Comparison of ENCODE assay signal across 1 cellular context in the genomic region with DNA sequence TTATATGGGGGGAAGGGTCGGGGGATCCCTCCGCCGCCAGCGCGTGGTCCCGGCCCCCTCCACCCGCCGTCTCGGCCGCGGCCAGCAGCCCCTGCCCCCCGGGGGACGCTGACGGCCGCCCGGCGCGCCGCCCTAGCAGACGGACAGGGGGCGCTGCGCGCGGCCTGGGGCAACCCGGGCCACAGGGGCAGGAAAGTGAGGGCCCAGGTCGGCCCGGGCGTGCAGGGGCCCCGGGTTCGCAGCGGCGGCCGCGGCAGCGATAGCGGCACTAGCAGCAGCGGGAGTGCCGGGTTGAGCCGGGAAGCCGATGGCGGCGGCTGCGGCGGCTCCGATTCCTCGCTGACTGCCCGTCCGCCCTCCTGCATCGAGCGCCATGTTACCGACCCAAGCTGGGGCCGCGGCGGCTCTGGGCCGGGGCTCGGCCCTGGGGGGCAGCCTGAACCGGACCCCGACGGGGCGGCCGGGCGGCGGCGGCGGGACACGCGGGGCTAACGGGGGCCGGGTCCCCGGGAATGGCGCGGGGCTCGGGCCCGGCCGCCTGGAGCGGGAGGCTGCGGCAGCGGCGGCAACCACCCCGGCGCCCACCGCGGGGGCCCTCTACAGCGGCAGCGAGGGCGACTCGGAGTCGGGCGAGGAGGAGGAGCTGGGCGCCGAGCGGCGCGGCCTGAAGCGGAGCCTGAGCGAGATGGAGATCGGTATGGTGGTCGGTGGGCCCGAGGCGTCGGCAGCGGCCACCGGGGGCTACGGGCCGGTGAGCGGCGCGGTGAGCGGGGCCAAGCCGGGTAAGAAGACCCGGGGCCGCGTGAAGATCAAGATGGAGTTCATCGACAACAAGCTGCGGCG.
TF ChIP-seq lines count a peak whose summit lies in the region.

No MANE protein-coding gene starts in this region.

TF ChIP-seq in H1, 55 proteins besides CTCF, POLR2A, EP300 and RAD21:
- TF ChIP-seq SP4 (IDR thresholded peaks at IDR 0.05; ENCODE audit: low read length) (no peak), JUND (IDR thresholded peaks at IDR 0.05; ENCODE audit: low read length) (0 out of 2 replicates have a peak, but pooled peaks have one; percentile 22), TBP (IDR thresholded peaks at IDR 0.05; ENCODE audit: low read depth, low read length) (no peak), TEAD4 (IDR thresholded peaks at IDR 0.05; ENCODE audit: low read depth, low read length) (no peak), FOSL1 (IDR thresholded peaks at IDR 0.05; ENCODE audit: insufficient read depth, low read depth, low read length) (peak; percentile 81; the same call in 1 of the 2 replicates), TAF7 (optimal IDR thresholded peaks at IDR 0.05; ENCODE audit: borderline replicate concordance, low read depth, low read length) (peak; percentile 96), HDAC6 (IDR thresholded peaks at IDR 0.05; ENCODE audit: low read depth, low read length) (no peak), KDM4A (IDR thresholded peaks at IDR 0.05; ENCODE audit: low read depth, low read length, severe bottlenecking) (peak; percentile 37), PHF8 (conservative IDR thresholded peaks at IDR 0.05; ENCODE audit: low read depth, low read length) (peak; percentile 72), NANOG (IDR thresholded peaks at IDR 0.05; ENCODE audit: insufficient read depth, low read depth, low read length, poor library complexity, severe bottlenecking) (peak; percentile 29), SIN3A (conservative IDR thresholded peaks at IDR 0.05 in 1 of 2, IDR thresholded peaks at IDR 0.05 in 1 of 2; ENCODE audit: low read depth in 1 of 2, low read length in 2 of 2) (0 out of 4 replicates have a peak, but pooled peaks of 1 of the 2 experiments have one; percentile 2), YY1 (IDR thresholded peaks at IDR 0.05; ENCODE audit: low read depth, low read length) (peak; percentile 70; the same call in 1 of the 2 replicates), MAFK (IDR thresholded peaks at IDR 0.05; ENCODE audit: low read depth, low read length) (no peak), EZH2 (IDR thresholded peaks at IDR 0.05; ENCODE audit: low read depth, low read length, severe bottlenecking) (no peak), ZNF274 (IDR thresholded peaks at IDR 0.05; ENCODE audit: borderline replicate concordance, extremely low read depth, low read length) (no peak), HDAC2 (IDR thresholded peaks at IDR 0.05; ENCODE audit: borderline replicate concordance in 1 of 2, low read depth in 2 of 2, low read length in 2 of 2) (peak in 1 of 2 experiments; percentile 98; a peak in 2 of 4 replicates), POLR2AphosphoS5 (IDR thresholded peaks at IDR 0.05; ENCODE audit: low read depth, low read length) (peak; percentile 80), TCF12 (IDR thresholded peaks at IDR 0.05; ENCODE audit: low read depth, low read length) (peak; percentile 64; the same call in 1 of the 2 replicates), CEBPB (IDR thresholded peaks at IDR 0.05; ENCODE audit: low read depth, low read length) (no peak; the same call in 1 of the 2 replicates), TAF1 (IDR thresholded peaks at IDR 0.05; ENCODE audit: low read depth, low read length) (peak; percentile 66), EGR1 (IDR thresholded peaks at IDR 0.05; ENCODE audit: borderline replicate concordance, low read depth, low read length) (peak; percentile 67)
- TF ChIP-seq, protein P1, sequence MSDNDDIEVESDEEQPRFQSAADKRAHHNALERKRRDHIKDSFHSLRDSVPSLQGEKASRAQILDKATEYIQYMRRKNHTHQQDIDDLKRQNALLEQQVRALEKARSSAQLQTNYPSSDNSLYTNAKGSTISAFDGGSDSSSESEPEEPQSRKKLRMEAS (IDR thresholded peaks at IDR 0.05), result peak; percentile 74
